ENCODE assay signal across 13 cellular contexts in the genomic region with DNA sequence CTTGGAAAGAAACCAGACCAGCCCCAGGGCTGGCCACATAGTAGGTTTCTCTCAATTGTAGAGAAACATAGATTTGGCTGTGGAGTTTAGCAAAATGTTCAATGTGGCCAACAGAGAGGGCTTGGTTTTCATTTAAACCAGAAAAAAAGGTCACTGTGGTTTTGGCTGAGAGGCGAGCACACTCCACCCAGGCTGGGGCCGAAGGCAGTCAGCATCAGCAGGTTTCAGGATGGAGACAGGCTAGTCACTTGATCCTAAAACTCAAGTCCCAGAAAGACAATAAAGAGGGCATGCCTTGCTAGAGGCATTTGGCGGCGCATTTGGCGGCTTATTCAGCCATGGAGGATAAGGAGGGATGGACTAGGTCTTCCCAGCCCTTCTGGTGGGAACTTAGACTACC. TPM values are rescaled to one million over a fixed set of nuclear protein-coding genes. Genes with fewer than 3 reads are reported as not detected.
DNase-seq lines count a peak whose midpoint lies in the region; ATAC-seq and TF ChIP-seq lines count a peak whose summit lies in the region.
"Had no signal": no experiment of that assay in that cellular context is flagged by ENCODE, and none has a peak within 500 bp of the region (broad histone marks: within the 10 kb centered on the region; RNA-seq: fewer than 3 reads in every experiment).

No MANE protein-coding gene starts in this region.

- H3K27ac Mint-ChIP-seq in CD14-positive monocyte, result peak overlapping the region; percentile 38 to 92 (median 74)
- peak overlapping the region; percentile 81 for H3K27ac Mint-ChIP-seq in activated CD8-positive, alpha-beta T cell treated with anti-CD3 and anti-CD28 coated beads, Interleukin-2, amount 10 ng/mL, durations not matched to agents 7 days and 5 days
- peak overlapping the region; percentile 19 to 71 (median 56) for H3K27ac Mint-ChIP-seq in naive thymus-derived CD4-positive, alpha-beta T cell

- no peak overlapping the region for H3K4me3 Mint-ChIP-seq in CD14-positive monocyte
- H3K4me3 Mint-ChIP-seq in activated CD8-positive, alpha-beta T cell treated with anti-CD3 and anti-CD28 coated beads, Interleukin-2, amount 10 ng/mL, durations not matched to agents 7 days and 5 days, result peak overlapping the region; percentile 31
- H3K4me3 Mint-ChIP-seq in naive thymus-derived CD4-positive, alpha-beta T cell, result no peak overlapping the region

- peak; percentile 33 for ATAC-seq in HG03045 (IDR thresholded peaks at IDR 0.05; ENCODE audit: unreplicated experiment)
- peak; percentile 48 for ATAC-seq in activated CD8-positive, alpha-beta T cell treated with anti-CD3 and anti-CD28 coated beads, Interleukin-2, amount 10 ng/mL, durations not matched to agents 7 days and 5 days
- ATAC-seq in naive thymus-derived CD4-positive, alpha-beta T cell, result no peak
- ATAC-seq: left ventricle myocardium superior had no signal

- no peak overlapping the region for H3K27ac ChIP-seq in naive thymus-derived CD4-positive, alpha-beta T cell (ENCODE audit: low read depth, low read length)
- H3K27ac ChIP-seq: parathyroid adenoma had no signal

- POLR2A ChIA-PET in activated CD8-positive, alpha-beta T cell treated with anti-CD3 and anti-CD28 coated beads, Interleukin-2, amount 10 ng/mL, durations not matched to agents 7 days and 5 days (lab: Charles Lee), result no interaction called here
- POLR2A ChIA-PET in naive thymus-derived CD4-positive, alpha-beta T cell (lab: Charles Lee), result interaction anchor here (1.1 to 2.8 kb wide), 2 partner anchors 15 to 18 kb away, joined by 4 to 10 read pairs; no protein-coding TSS in a partner anchor

- CTCF ChIA-PET in activated CD8-positive, alpha-beta T cell treated with anti-CD3 and anti-CD28 coated beads, Interleukin-2, amount 10 ng/mL, durations not matched to agents 7 days and 5 days (lab: Charles Lee), result no interaction called here
- CTCF ChIA-PET in naive thymus-derived CD4-positive, alpha-beta T cell (lab: Charles Lee), result interaction anchor here (0.5 kb wide), 1 partner anchor 32 kb away, joined by 3 read pairs; no protein-coding TSS in a partner anchor

- peaks cover 18 to 95% (median 19%) of the 10 kb centered on the region in 3 experiments for H3K36me3 ChIP-seq in naive thymus-derived CD4-positive, alpha-beta T cell (ENCODE audit: control insufficient read depth in 2 of 3, insufficient read depth in 3 of 3, low read length in 3 of 3)

- peaks cover 0 to 3% (median 0%) of the 10 kb centered on the region in 3 donors for H3K27me3 Mint-ChIP-seq in CD14-positive monocyte (ENCODE audit: low read depth in 3 of 3)
- no peaks in the 10 kb centered on the region for H3K27me3 Mint-ChIP-seq in activated CD8-positive, alpha-beta T cell treated with anti-CD3 and anti-CD28 coated beads, Interleukin-2, amount 10 ng/mL, durations not matched to agents 7 days and 5 days (ENCODE audit: low read depth)
- H3K27me3 Mint-ChIP-seq in naive thymus-derived CD4-positive, alpha-beta T cell, result no peaks in the 10 kb centered on the region

- no peak for DNase-seq in CD14-positive monocyte (ENCODE audit: low spot score)
- peak; percentile 27 for DNase-seq in activated CD8-positive, alpha-beta T cell treated with anti-CD3 and anti-CD28 coated beads, Interleukin-2, amount 10 ng/mL, durations not matched to agents 7 days and 5 days
- no peak for DNase-seq in naive thymus-derived CD4-positive, alpha-beta T cell
- no peak for DNase-seq in hepatic stellate cell (ENCODE audit: low spot score)
- DNase-seq in SHP77 treated with DMSO at 0.1 percent for 48 hours (lab: John Stamatoyannopoulos, UW), result no peak
- no peak for DNase-seq in central memory CD4-positive, alpha-beta T cell
- DNase-seq in GM19238 (ENCODE audit: insufficient read length, low spot score), result no peak
- DNase-seq: cortex of kidney, left ventricle myocardium superior, NCI-H187 treated with DMSO at 0.1 percent for 48 hours, testis had no signal

- no peak for TF ChIP-seq CTCF in CD14-positive monocyte (IDR thresholded peaks at IDR 0.05)

- H3K9me3 ChIP-seq in naive thymus-derived CD4-positive, alpha-beta T cell (ENCODE audit: control insufficient read depth in 2 of 3, low read length in 3 of 3), result no peaks in the 10 kb centered on the region
- H3K9me3 ChIP-seq: testis had no signal

- no peaks in the 10 kb centered on the region for H3K4me1 ChIP-seq in naive thymus-derived CD4-positive, alpha-beta T cell (ENCODE audit: control insufficient read depth in 2 of 2, insufficient read depth in 2 of 2, low read length in 2 of 2)
- H3K4me1 ChIP-seq: parathyroid adenoma, testis had no signal

- peaks cover 29% of the 10 kb centered on the region for H3K4me1 Mint-ChIP-seq in CD14-positive monocyte
- peaks cover 35% of the 10 kb centered on the region for H3K4me1 Mint-ChIP-seq in activated CD8-positive, alpha-beta T cell treated with anti-CD3 and anti-CD28 coated beads, Interleukin-2, amount 10 ng/mL, durations not matched to agents 7 days and 5 days (ENCODE audit: low read depth)
- H3K4me1 Mint-ChIP-seq in naive thymus-derived CD4-positive, alpha-beta T cell, result peaks cover 4 to 32% (median 8%) of the 10 kb centered on the region in 7 donors

- H3K4me3 ChIP-seq in naive thymus-derived CD4-positive, alpha-beta T cell (ENCODE audit: low read length), result no peak overlapping the region
- H3K4me3 ChIP-seq: testis had no signal

- H3K36me3 Mint-ChIP-seq in CD14-positive monocyte, result peaks cover 94 to 98% of the 10 kb centered on the region in 2 donors
- peaks cover 86% of the 10 kb centered on the region for H3K36me3 Mint-ChIP-seq in activated CD8-positive, alpha-beta T cell treated with anti-CD3 and anti-CD28 coated beads, Interleukin-2, amount 10 ng/mL, durations not matched to agents 7 days and 5 days (ENCODE audit: low read depth)
- peaks cover 16 to 67% (median 43%) of the 10 kb centered on the region in 5 donors for H3K36me3 Mint-ChIP-seq in naive thymus-derived CD4-positive, alpha-beta T cell

- H3K9me3 Mint-ChIP-seq in CD14-positive monocyte, result peaks cover 0 to 2% (median 0%) of the 10 kb centered on the region in 7 donors
- H3K9me3 Mint-ChIP-seq in activated CD8-positive, alpha-beta T cell treated with anti-CD3 and anti-CD28 coated beads, Interleukin-2, amount 10 ng/mL, durations not matched to agents 7 days and 5 days (ENCODE audit: insufficient read depth), result no peaks in the 10 kb centered on the region
- peaks cover 0 to 4% (median 0%) of the 10 kb centered on the region in 11 donors for H3K9me3 Mint-ChIP-seq in naive thymus-derived CD4-positive, alpha-beta T cell

- intact Hi-C loops in CD14-positive monocyte (cut with micrococcal nuclease), result no loop called here
- intact Hi-C loops in naive thymus-derived CD4-positive, alpha-beta T cell (cut with micrococcal nuclease), result no loop called here

- no peaks in the 10 kb centered on the region for H3K27me3 ChIP-seq in naive thymus-derived CD4-positive, alpha-beta T cell (ENCODE audit: control insufficient read depth in 2 of 2, insufficient read depth in 2 of 2, low read length in 2 of 2)
- H3K27me3 ChIP-seq: testis had no signal

RNA-seq across cellular contexts. Expression of a gene that starts 28.6 kb away (rescaled TPM):
- polyA plus RNA-seq in CD14-positive monocyte, result 100 to 1,000 TPM; 167 to 214 TPM
- total RNA-seq in activated CD8-positive, alpha-beta T cell treated with anti-CD3 and anti-CD28 coated beads, Interleukin-2, amount 10 ng/mL, durations not matched to agents 7 days and 5 days, result 10 to 100 TPM; 57.7 to 58.4 TPM
- 10 to 100 TPM; 24.7 to 67.4 (median 27.0) TPM for total RNA-seq in naive thymus-derived CD4-positive, alpha-beta T cell
- 10 to 100 TPM; 23.0 to 44.6 TPM for polyA plus RNA-seq in naive thymus-derived CD4-positive, alpha-beta T cell
